Comparison of ENCODE assay signal across 30 cellular contexts in genomic region chr12:104413330-104413729, GRCh38.
"Had no signal": no experiment of that assay in that cellular context is flagged by ENCODE, and none has a peak within 500 bp of the region (broad histone marks: within the 10 kb centered on the region; RNA-seq: fewer than 3 reads in every experiment).

No MANE protein-coding gene starts in this region.

- H3K9me3 ChIP-seq: adrenal gland, breast epithelium had no signal

- H3K27me3 ChIP-seq: adrenal gland, breast epithelium had no signal

- FAIRE-seq: TTC549 had no signal

- H3K4me1 Mint-ChIP-seq: activated CD4-positive, alpha-beta memory T cell treated with anti-CD3 and anti-CD28 coated beads, Interleukin-2, amount 10 ng/mL, durations not matched to agents 7 days and 5 days; activated CD4-positive, alpha-beta T cell treated with anti-CD3 and anti-CD28 coated beads, Interleukin-2, amount 10 ng/mL, durations not matched to agents 7 days and 5 days; activated naive CD8-positive, alpha-beta T cell treated with anti-CD3 and anti-CD28 coated beads, Interleukin-2, amount 10 ng/mL, durations not matched to agents 7 days and 5 days; T-cell had no signal

- H3K36me3 ChIP-seq: adrenal gland, breast epithelium had no signal

- H3K27ac Mint-ChIP-seq: activated B cell treated with CpG ODN at 0.5 μM for 24 hours; activated CD4-positive, alpha-beta memory T cell treated with anti-CD3 and anti-CD28 coated beads, Interleukin-2, amount 10 ng/mL, durations not matched to agents 7 days and 5 days; activated CD4-positive, alpha-beta T cell treated with anti-CD3 and anti-CD28 coated beads, Interleukin-2, amount 10 ng/mL, durations not matched to agents 7 days and 5 days; activated naive CD8-positive, alpha-beta T cell treated with anti-CD3 and anti-CD28 coated beads, Interleukin-2, amount 10 ng/mL, durations not matched to agents 7 days and 5 days; T-cell had no signal

- DNase-seq: activated B cell treated with CpG ODN at 0.5 μM for 24 hours; activated CD4-positive, alpha-beta memory T cell treated with anti-CD3 and anti-CD28 coated beads, Interleukin-2, amount 10 ng/mL, durations not matched to agents 7 days and 5 days; activated CD4-positive, alpha-beta T cell treated with anti-CD3 and anti-CD28 coated beads for 1 hour; activated CD4-positive, alpha-beta T cell treated with anti-CD3 and anti-CD28 coated beads, Interleukin-2, amount 10 ng/mL, durations not matched to agents 7 days and 5 days; activated CD8-positive, alpha-beta memory T cell treated with anti-CD3 and anti-CD28 coated beads, Interleukin-2, amount 50 U/mL, for 48 hours; activated naive CD4-positive, alpha-beta T cell treated with anti-CD3 and anti-CD28 coated beads, Interleukin-2, amount 50 U/mL, for 16 hours; activated naive CD8-positive, alpha-beta T cell treated with anti-CD3 and anti-CD28 coated beads, Interleukin-2, amount 10 ng/mL, durations not matched to agents 7 days and 5 days; activated T-cell treated with anti-CD3 and anti-CD28 coated beads, Interleukin-2, amount 50 U/mL, for 1 hour; adrenal gland; aorta; caudate nucleus; MV-4-11; NCI-H1092 treated with DMSO at 0.1 percent for 48 hours; NCI-H1417 treated with DMSO at 0.1 percent for 48 hours; NCI-H1694; NCI-H2029; NCI-H2107; NCI-H2171 treated with DMSO at 0.1 percent for 48 hours; NCI-H226; NCI-H526; NCI-H82; RPMI8226; T-cell; T-helper 2 cell; T1000 had no signal

- H3K4me1 ChIP-seq: breast epithelium had no signal

- H3K4me3 ChIP-seq: adrenal gland, breast epithelium, SK-N-MC had no signal

- H3K4me3 Mint-ChIP-seq: activated CD4-positive, alpha-beta memory T cell treated with anti-CD3 and anti-CD28 coated beads, Interleukin-2, amount 10 ng/mL, durations not matched to agents 7 days and 5 days; activated CD4-positive, alpha-beta T cell treated with anti-CD3 and anti-CD28 coated beads, Interleukin-2, amount 10 ng/mL, durations not matched to agents 7 days and 5 days; activated naive CD8-positive, alpha-beta T cell treated with anti-CD3 and anti-CD28 coated beads, Interleukin-2, amount 10 ng/mL, durations not matched to agents 7 days and 5 days; T-cell had no signal

- H3K27me3 Mint-ChIP-seq: activated B cell treated with CpG ODN at 0.5 μM for 24 hours; activated CD4-positive, alpha-beta memory T cell treated with anti-CD3 and anti-CD28 coated beads, Interleukin-2, amount 10 ng/mL, durations not matched to agents 7 days and 5 days; activated CD4-positive, alpha-beta T cell treated with anti-CD3 and anti-CD28 coated beads, Interleukin-2, amount 10 ng/mL, durations not matched to agents 7 days and 5 days had no signal

- ATAC-seq: Panc1, Right ventricle myocardium inferior, T-cell had no signal

- H3K9me3 Mint-ChIP-seq: activated B cell treated with CpG ODN at 0.5 μM for 24 hours; activated CD4-positive, alpha-beta T cell treated with anti-CD3 and anti-CD28 coated beads, Interleukin-2, amount 10 ng/mL, durations not matched to agents 7 days and 5 days; T-cell had no signal

- H3K27ac ChIP-seq: adrenal gland, breast epithelium, SK-N-MC had no signal
